In the genomic region with DNA sequence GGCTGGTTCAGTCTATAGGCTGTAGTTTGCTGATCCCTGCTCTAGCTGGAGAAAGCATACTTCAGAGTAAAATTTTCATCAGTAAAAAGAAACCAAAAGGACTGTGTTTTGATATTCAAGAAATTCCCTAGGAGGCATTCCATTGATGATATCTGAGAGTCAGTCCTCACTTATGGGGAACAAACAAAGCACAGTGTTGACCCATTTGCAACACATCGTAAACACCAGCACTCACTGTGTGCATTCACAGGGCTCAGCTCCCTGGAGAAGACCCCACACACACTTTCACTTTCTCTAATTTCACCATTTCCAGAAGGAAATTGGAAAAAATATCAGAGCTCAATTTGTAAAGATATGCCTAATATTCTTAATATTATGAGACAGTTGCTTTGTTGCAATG, we compare ENCODE assay signal across 1 cellular context.
TF ChIP-seq lines count a peak whose summit lies in the region.

No MANE protein-coding gene starts in this region.

TF ChIP-seq in HepG2, 621 proteins besides CTCF, POLR2A, EP300 and RAD21 (continues in another document):
- peak; percentile 86 for TF ChIP-seq FOXA3 (CRISPR knock-in tag; IDR thresholded peaks at IDR 0.05)
- TF ChIP-seq, protein P1, sequence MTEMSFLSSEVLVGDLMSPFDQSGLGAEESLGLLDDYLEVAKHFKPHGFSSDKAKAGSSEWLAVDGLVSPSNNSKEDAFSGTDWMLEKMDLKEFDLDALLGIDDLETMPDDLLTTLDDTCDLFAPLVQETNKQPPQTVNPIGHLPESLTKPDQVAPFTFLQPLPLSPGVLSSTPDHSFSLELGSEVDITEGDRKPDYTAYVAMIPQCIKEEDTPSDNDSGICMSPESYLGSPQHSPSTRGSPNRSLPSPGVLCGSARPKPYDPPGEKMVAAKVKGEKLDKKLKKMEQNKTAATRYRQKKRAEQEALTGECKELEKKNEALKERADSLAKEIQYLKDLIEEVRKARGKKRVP (CRISPR knock-in tag; IDR thresholded peaks at IDR 0.05) = 0 out of 4 replicates have a peak, but pooled peaks of 1 of the 2 experiments have one; percentile 26
- no peak for TF ChIP-seq ZFP36L2 (CRISPR knock-in tag; IDR thresholded peaks at IDR 0.05)
- TF ChIP-seq TBL1XR1 (IDR thresholded peaks at IDR 0.05; ENCODE audit: borderline replicate concordance, low read length, partially characterized antibody) = peak; percentile 30
- no peak for TF ChIP-seq SOX13 (IDR thresholded peaks at IDR 0.05)
- TF ChIP-seq SOX13 (CRISPR knock-in tag; conservative IDR thresholded peaks at IDR 0.05 in 1 of 2, IDR thresholded peaks at IDR 0.05 in 1 of 2) = peak in 1 of 2 experiments; percentile 59; a peak in 2 of 4 replicates
- TF ChIP-seq CEBPB (IDR thresholded peaks at IDR 0.05; ENCODE audit: borderline replicate concordance, low read depth, low read length) = peak; percentile 72
- TF ChIP-seq, protein P2, sequence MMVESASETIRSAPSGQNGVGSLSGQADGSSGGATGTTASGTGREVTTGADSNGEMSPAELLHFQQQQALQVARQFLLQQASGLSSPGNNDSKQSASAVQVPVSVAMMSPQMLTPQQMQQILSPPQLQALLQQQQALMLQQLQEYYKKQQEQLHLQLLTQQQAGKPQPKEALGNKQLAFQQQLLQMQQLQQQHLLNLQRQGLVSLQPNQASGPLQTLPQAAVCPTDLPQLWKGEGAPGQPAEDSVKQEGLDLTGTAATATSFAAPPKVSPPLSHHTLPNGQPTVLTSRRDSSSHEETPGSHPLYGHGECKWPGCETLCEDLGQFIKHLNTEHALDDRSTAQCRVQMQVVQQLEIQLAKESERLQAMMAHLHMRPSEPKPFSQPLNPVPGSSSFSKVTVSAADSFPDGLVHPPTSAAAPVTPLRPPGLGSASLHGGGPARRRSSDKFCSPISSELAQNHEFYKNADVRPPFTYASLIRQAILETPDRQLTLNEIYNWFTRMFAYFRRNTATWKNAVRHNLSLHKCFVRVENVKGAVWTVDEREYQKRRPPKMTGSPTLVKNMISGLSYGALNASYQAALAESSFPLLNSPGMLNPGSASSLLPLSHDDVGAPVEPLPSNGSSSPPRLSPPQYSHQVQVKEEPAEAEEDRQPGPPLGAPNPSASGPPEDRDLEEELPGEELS (CRISPR knock-in tag; IDR thresholded peaks at IDR 0.05) = peak; percentile 50; the same call in 1 of the 2 replicates
- peak; percentile 77 for TF ChIP-seq GATAD2A (CRISPR knock-in tag; IDR thresholded peaks at IDR 0.05)
- TF ChIP-seq, protein P3, sequence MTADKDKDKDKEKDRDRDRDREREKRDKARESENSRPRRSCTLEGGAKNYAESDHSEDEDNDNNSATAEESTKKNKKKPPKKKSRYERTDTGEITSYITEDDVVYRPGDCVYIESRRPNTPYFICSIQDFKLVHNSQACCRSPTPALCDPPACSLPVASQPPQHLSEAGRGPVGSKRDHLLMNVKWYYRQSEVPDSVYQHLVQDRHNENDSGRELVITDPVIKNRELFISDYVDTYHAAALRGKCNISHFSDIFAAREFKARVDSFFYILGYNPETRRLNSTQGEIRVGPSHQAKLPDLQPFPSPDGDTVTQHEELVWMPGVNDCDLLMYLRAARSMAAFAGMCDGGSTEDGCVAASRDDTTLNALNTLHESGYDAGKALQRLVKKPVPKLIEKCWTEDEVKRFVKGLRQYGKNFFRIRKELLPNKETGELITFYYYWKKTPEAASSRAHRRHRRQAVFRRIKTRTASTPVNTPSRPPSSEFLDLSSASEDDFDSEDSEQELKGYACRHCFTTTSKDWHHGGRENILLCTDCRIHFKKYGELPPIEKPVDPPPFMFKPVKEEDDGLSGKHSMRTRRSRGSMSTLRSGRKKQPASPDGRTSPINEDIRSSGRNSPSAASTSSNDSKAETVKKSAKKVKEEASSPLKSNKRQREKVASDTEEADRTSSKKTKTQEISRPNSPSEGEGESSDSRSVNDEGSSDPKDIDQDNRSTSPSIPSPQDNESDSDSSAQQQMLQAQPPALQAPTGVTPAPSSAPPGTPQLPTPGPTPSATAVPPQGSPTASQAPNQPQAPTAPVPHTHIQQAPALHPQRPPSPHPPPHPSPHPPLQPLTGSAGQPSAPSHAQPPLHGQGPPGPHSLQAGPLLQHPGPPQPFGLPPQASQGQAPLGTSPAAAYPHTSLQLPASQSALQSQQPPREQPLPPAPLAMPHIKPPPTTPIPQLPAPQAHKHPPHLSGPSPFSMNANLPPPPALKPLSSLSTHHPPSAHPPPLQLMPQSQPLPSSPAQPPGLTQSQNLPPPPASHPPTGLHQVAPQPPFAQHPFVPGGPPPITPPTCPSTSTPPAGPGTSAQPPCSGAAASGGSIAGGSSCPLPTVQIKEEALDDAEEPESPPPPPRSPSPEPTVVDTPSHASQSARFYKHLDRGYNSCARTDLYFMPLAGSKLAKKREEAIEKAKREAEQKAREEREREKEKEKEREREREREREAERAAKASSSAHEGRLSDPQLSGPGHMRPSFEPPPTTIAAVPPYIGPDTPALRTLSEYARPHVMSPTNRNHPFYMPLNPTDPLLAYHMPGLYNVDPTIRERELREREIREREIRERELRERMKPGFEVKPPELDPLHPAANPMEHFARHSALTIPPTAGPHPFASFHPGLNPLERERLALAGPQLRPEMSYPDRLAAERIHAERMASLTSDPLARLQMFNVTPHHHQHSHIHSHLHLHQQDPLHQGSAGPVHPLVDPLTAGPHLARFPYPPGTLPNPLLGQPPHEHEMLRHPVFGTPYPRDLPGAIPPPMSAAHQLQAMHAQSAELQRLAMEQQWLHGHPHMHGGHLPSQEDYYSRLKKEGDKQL (CRISPR knock-in tag; IDR thresholded peaks at IDR 0.05; ENCODE audit: low read depth) = no peak
- TF ChIP-seq FOXA1 (IDR thresholded peaks at IDR 0.05) = peak; percentile 28; the same call in 1 of the 2 replicates
- TF ChIP-seq FOXA1 (CRISPR knock-in tag; IDR thresholded peaks at IDR 0.05) = peak; percentile 79
- 0 out of 2 replicates have a peak, but pooled peaks have one; percentile 46 for TF ChIP-seq ZNF3 (CRISPR knock-in tag; IDR thresholded peaks at IDR 0.05)
- TF ChIP-seq IRF2 (CRISPR knock-in tag; IDR thresholded peaks at IDR 0.05) = 0 out of 2 replicates have a peak, but pooled peaks have one; percentile 38
- TF ChIP-seq TEAD3 (CRISPR knock-in tag; optimal IDR thresholded peaks at IDR 0.05; ENCODE audit: borderline replicate concordance) = peak; percentile 48
- TF ChIP-seq TBX3 (IDR thresholded peaks at IDR 0.05; ENCODE audit: borderline replicate concordance) = peak; percentile 18; the same call in 1 of the 2 replicates
- no peak for TF ChIP-seq PLSCR1 (CRISPR knock-in tag; IDR thresholded peaks at IDR 0.05; ENCODE audit: borderline replicate concordance)
- TF ChIP-seq, protein P4, sequence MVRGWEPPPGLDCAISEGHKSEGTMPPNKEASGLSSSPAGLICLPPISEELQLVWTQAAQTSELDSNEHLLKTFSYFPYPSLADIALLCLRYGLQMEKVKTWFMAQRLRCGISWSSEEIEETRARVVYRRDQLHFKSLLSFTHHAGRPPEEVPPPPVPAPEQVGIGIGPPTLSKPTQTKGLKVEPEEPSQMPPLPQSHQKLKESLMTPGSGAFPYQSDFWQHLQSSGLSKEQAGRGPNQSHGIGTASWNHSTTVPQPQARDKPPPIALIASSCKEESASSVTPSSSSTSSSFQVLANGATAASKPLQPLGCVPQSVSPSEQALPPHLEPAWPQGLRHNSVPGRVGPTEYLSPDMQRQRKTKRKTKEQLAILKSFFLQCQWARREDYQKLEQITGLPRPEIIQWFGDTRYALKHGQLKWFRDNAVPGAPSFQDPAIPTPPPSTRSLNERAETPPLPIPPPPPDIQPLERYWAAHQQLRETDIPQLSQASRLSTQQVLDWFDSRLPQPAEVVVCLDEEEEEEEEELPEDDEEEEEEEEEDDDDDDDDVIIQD (CRISPR knock-in tag; IDR thresholded peaks at IDR 0.05; ENCODE audit: low read depth) = 0 out of 2 replicates have a peak, but pooled peaks have one; percentile 23
- no peak for TF ChIP-seq ZNF614 (CRISPR knock-in tag; IDR thresholded peaks at IDR 0.05; ENCODE audit: borderline replicate concordance)
- peak; percentile 51; the same call in 1 of the 2 replicates for TF ChIP-seq ZNF629 (CRISPR knock-in tag; conservative IDR thresholded peaks at IDR 0.05)
- TF ChIP-seq FOXP1 (IDR thresholded peaks at IDR 0.05) = peak; percentile 73
- peak; percentile 90 for TF ChIP-seq FOXP1 (CRISPR knock-in tag; IDR thresholded peaks at IDR 0.05)
- TF ChIP-seq MXI1 (IDR thresholded peaks at IDR 0.05; ENCODE audit: borderline replicate concordance, low read depth, low read length) = no peak; the same call in 2 of the 3 replicates
- peak; percentile 59; the same call in 1 of the 2 replicates for TF ChIP-seq ARID3A (IDR thresholded peaks at IDR 0.05; ENCODE audit: low read depth, low read length)
- peak; percentile 70 for TF ChIP-seq FOSL2 (CRISPR knock-in tag; IDR thresholded peaks at IDR 0.05)
- TF ChIP-seq SOX5 (CRISPR knock-in tag; IDR thresholded peaks at IDR 0.05; ENCODE audit: borderline replicate concordance) = peak; percentile 36; the same call in 1 of the 2 replicates
- 0 out of 2 replicates have a peak, but pooled peaks have one; percentile 42 for TF ChIP-seq FOXK1 (CRISPR knock-in tag; IDR thresholded peaks at IDR 0.05; ENCODE audit: borderline replicate concordance, low read depth)
- no peak for TF ChIP-seq KAT2B (IDR thresholded peaks at IDR 0.05; ENCODE audit: borderline replicate concordance, low read depth, low read length)
- TF ChIP-seq, protein P5, sequence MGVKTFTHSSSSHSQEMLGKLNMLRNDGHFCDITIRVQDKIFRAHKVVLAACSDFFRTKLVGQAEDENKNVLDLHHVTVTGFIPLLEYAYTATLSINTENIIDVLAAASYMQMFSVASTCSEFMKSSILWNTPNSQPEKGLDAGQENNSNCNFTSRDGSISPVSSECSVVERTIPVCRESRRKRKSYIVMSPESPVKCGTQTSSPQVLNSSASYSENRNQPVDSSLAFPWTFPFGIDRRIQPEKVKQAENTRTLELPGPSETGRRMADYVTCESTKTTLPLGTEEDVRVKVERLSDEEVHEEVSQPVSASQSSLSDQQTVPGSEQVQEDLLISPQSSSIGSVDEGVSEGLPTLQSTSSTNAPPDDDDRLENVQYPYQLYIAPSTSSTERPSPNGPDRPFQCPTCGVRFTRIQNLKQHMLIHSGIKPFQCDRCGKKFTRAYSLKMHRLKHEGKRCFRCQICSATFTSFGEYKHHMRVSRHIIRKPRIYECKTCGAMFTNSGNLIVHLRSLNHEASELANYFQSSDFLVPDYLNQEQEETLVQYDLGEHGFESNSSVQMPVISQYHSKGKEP (CRISPR knock-in tag; IDR thresholded peaks at IDR 0.05) = no peak
- TF ChIP-seq ZNF720 (CRISPR knock-in tag; IDR thresholded peaks at IDR 0.05) = no peak
- peak; percentile 27; the same call in 1 of the 2 replicates for TF ChIP-seq HMG20A (CRISPR knock-in tag; IDR thresholded peaks at IDR 0.05; ENCODE audit: borderline replicate concordance)
- peak; percentile 42; the same call in 1 of the 2 replicates for TF ChIP-seq FOXO1 (CRISPR knock-in tag; IDR thresholded peaks at IDR 0.05)
- TF ChIP-seq NCOA2 (CRISPR knock-in tag; IDR thresholded peaks at IDR 0.05) = peak; percentile 37; the same call in 1 of the 2 replicates
- peak; percentile 65 for TF ChIP-seq ARID5B (CRISPR knock-in tag; IDR thresholded peaks at IDR 0.05)
- 0 out of 2 replicates have a peak, but pooled peaks have one; percentile 11 for TF ChIP-seq SMC3 (IDR thresholded peaks at IDR 0.05; ENCODE audit: low read length)
